Comparison of ENCODE assay signal across 1 cellular context in the genomic region with DNA sequence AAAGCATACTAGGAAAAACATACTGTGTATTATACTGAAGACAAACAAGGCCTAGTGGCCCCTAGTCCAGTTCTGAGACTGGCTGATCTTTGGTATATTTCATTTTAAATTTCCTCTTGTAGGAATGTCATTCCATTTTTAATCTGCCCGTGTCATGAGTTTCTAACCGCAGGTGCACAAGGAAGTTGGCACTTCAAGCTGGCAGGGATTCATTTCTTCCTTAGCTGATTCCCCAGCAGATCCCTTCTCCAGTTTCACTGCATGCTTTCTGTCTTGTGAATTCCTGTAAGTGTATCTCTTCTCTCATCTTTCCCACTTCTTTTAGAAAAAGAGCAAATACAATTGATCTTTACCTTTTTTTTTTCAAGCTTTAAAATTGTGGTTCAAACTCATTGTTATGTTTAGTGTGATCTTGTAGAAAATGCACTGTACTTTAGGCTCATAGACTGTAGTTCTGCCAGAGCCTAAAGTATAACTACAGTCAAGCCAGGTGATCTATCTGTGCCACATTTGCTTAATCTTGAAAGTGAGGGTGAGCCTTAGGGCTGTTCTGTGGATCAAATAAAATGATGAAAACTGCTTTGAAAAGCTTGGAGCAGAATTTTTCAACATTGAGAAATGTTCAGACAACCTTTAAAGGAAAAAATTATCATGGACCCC.
TF ChIP-seq lines count a peak whose summit lies in the region.

No MANE protein-coding gene starts in this region.

TF ChIP-seq in Ishikawa, 13 proteins besides CTCF, POLR2A, EP300 and RAD21:
- TF ChIP-seq, protein P1, sequence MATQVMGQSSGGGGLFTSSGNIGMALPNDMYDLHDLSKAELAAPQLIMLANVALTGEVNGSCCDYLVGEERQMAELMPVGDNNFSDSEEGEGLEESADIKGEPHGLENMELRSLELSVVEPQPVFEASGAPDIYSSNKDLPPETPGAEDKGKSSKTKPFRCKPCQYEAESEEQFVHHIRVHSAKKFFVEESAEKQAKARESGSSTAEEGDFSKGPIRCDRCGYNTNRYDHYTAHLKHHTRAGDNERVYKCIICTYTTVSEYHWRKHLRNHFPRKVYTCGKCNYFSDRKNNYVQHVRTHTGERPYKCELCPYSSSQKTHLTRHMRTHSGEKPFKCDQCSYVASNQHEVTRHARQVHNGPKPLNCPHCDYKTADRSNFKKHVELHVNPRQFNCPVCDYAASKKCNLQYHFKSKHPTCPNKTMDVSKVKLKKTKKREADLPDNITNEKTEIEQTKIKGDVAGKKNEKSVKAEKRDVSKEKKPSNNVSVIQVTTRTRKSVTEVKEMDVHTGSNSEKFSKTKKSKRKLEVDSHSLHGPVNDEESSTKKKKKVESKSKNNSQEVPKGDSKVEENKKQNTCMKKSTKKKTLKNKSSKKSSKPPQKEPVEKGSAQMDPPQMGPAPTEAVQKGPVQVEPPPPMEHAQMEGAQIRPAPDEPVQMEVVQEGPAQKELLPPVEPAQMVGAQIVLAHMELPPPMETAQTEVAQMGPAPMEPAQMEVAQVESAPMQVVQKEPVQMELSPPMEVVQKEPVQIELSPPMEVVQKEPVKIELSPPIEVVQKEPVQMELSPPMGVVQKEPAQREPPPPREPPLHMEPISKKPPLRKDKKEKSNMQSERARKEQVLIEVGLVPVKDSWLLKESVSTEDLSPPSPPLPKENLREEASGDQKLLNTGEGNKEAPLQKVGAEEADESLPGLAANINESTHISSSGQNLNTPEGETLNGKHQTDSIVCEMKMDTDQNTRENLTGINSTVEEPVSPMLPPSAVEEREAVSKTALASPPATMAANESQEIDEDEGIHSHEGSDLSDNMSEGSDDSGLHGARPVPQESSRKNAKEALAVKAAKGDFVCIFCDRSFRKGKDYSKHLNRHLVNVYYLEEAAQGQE (IDR thresholded peaks at IDR 0.05; ENCODE audit: low read depth): no peak
- TF ChIP-seq ZBTB7A (IDR thresholded peaks at IDR 0.05; ENCODE audit: low read depth) (no peak), TCF12 (IDR thresholded peaks at IDR 0.05; ENCODE audit: low read depth) (peak; percentile 71; the same call in 1 of the 2 replicates), TEAD4 (IDR thresholded peaks at IDR 0.05) (0 out of 2 replicates have a peak, but pooled peaks have one; percentile 43), TAF1 (IDR thresholded peaks at IDR 0.05; ENCODE audit: low read depth) (no peak), EGR1 (IDR thresholded peaks at IDR 0.05) (no peak), CREB1 (IDR thresholded peaks at IDR 0.05; ENCODE audit: low read depth) (no peak), YY1 (IDR thresholded peaks at IDR 0.05; ENCODE audit: low read depth) (0 out of 2 replicates have a peak, but pooled peaks have one; percentile 15), NFIC (IDR thresholded peaks at IDR 0.05) (peak; percentile 82), FOXM1 (IDR thresholded peaks at IDR 0.05; ENCODE audit: borderline replicate concordance, low read depth) (no peak), CEBPB (IDR thresholded peaks at IDR 0.05) (no peak)
- TF ChIP-seq, protein P2, sequence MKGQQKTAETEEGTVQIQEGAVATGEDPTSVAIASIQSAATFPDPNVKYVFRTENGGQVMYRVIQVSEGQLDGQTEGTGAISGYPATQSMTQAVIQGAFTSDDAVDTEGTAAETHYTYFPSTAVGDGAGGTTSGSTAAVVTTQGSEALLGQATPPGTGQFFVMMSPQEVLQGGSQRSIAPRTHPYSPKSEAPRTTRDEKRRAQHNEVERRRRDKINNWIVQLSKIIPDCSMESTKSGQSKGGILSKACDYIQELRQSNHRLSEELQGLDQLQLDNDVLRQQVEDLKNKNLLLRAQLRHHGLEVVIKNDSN (IDR thresholded peaks at IDR 0.05): no peak
- TF ChIP-seq, protein P3, sequence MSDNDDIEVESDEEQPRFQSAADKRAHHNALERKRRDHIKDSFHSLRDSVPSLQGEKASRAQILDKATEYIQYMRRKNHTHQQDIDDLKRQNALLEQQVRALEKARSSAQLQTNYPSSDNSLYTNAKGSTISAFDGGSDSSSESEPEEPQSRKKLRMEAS (IDR thresholded peaks at IDR 0.05): peak; percentile 50; the same call in 1 of the 2 replicates
